15 cellular contexts compared by ENCODE assay signal in genomic region chr10:85311599-85312337, GRCh38.
DNase-seq lines count a peak whose midpoint lies in the region; ATAC-seq and TF ChIP-seq lines count a peak whose summit lies in the region.
"Had no signal": no experiment of that assay in that cellular context is flagged by ENCODE, and none has a peak within 500 bp of the region (broad histone marks: within the 10 kb centered on the region; RNA-seq: fewer than 3 reads in every experiment).

No MANE protein-coding gene starts in this region.

- peak; percentile 6 for TF ChIP-seq CTCF in MCF 10A (IDR thresholded peaks at IDR 0.05; ENCODE audit: unreplicated experiment)
- TF ChIP-seq CTCF in mammary epithelial cell (conservative IDR thresholded peaks at IDR 0.05 in 1 of 2, IDR thresholded peaks at IDR 0.05 in 1 of 2; ENCODE audit: extremely low read depth in 1 of 2, insufficient read depth in 1 of 2, low read depth in 1 of 2, low read length in 2 of 2): no peak
- no peak for TF ChIP-seq CTCF in VCaP (conservative IDR thresholded peaks at IDR 0.05)
- TF ChIP-seq CTCF in upper lobe of right lung (IDR thresholded peaks at IDR 0.05): no peak

- H3K4me3 ChIP-seq in mammary epithelial cell (replicated peaks in 1 of 3; ENCODE audit: insufficient read depth in 1 of 3, low read depth in 2 of 3, low read length in 3 of 3) (no peak overlapping the region), mesendoderm (ENCODE audit: low read length) (no peak overlapping the region), upper lobe of right lung (no peak overlapping the region)
- H3K4me3 ChIP-seq: BLaER1 treated with 17β-estradiol and CSF1 and Interleukin-3, amounts not matched to agents 10 nM and 100 nM had no signal

- no peak overlapping the region for H3K9ac ChIP-seq in mammary epithelial cell (ENCODE audit: insufficient read depth, low read length)
- no peak overlapping the region for H3K9ac ChIP-seq in mesendoderm (ENCODE audit: low read length)
- H3K9ac ChIP-seq: BLaER1 treated with 17β-estradiol and CSF1 and Interleukin-3, amounts not matched to agents 10 nM and 100 nM had no signal

- H4K5ac ChIP-seq in mesendoderm (ENCODE audit: low read length): no peak overlapping the region

- peak; percentile 91 for ATAC-seq in upper lobe of right lung

- no peaks in the 10 kb centered on the region for H3K36me3 Mint-ChIP-seq in MCF 10A (ENCODE audit: insufficient read depth, unreplicated experiment)
- H3K36me3 Mint-ChIP-seq: CD4-positive, CD25-positive, alpha-beta regulatory T cell had no signal

- no peak overlapping the region for H3K4me3 Mint-ChIP-seq in MCF 10A (ENCODE audit: unreplicated experiment)
- H3K4me3 Mint-ChIP-seq: CD4-positive, CD25-positive, alpha-beta regulatory T cell had no signal

- no peak overlapping the region for H2BK120ac ChIP-seq in mesendoderm (ENCODE audit: low read depth, low read length)

- DNase-seq in MCF 10A (ENCODE audit: unreplicated experiment) (no peak), mammary epithelial cell (no peak), mesendoderm (no peak), upper lobe of right lung (no peak), iPS-NIHi11 (ENCODE audit: low spot score) (no peak), head of caudate nucleus (no peak), cardiac septum (ENCODE audit: low spot score) (no peak)
- DNase-seq: ACHN; CD4-positive, CD25-positive, alpha-beta regulatory T cell; DND-41; GDM1; HCEC 1CT; IMR-90 had no signal

- H3K23ac ChIP-seq in mesendoderm (ENCODE audit: low read length): no peak overlapping the region

- H3K4ac ChIP-seq in mesendoderm (ENCODE audit: low read depth, low read length): no peak overlapping the region

- H3K4me1 ChIP-seq in mammary epithelial cell (ENCODE audit: insufficient read depth, low read length) (no peaks in the 10 kb centered on the region), mesendoderm (ENCODE audit: control insufficient read depth, low read depth, low read length) (no peaks in the 10 kb centered on the region), upper lobe of right lung (no peaks in the 10 kb centered on the region)
- H3K4me1 ChIP-seq: BLaER1 treated with 17β-estradiol and CSF1 and Interleukin-3, amounts not matched to agents 10 nM and 100 nM had no signal

- no peaks in the 10 kb centered on the region for H3K27me3 Mint-ChIP-seq in MCF 10A (ENCODE audit: insufficient read depth, unreplicated experiment)
- H3K27me3 Mint-ChIP-seq: CD4-positive, CD25-positive, alpha-beta regulatory T cell had no signal

- no peaks in the 10 kb centered on the region for H3K79me1 ChIP-seq in mesendoderm (ENCODE audit: low read length)

- intact Hi-C loops in MCF 10A (cut with micrococcal nuclease): no loop called here
- intact Hi-C loops in mammary epithelial cell (cut with micrococcal nuclease): no loop called here
- intact Hi-C loops in upper lobe of right lung (cut with DNase I): no loop called here
- intact Hi-C loops in head of caudate nucleus (cut with DNase I): no loop called here
- intact Hi-C loops in cardiac septum (cut with DNase I): no loop called here

- POLR2A ChIA-PET in MCF 10A (lab: Yijun Ruan, JAX): no interaction called here

- H3K79me2 ChIP-seq in mammary epithelial cell (ENCODE audit: insufficient read depth, low read length): no peaks in the 10 kb centered on the region
- no peaks in the 10 kb centered on the region for H3K79me2 ChIP-seq in mesendoderm (ENCODE audit: control insufficient read depth, insufficient read depth, low read length)

- CTCF ChIA-PET in MCF 10A (lab: Yijun Ruan, JAX): interaction anchor here (0.5 kb wide), 1 partner anchor 64 kb away, joined by 3 read pairs; no protein-coding TSS in a partner anchor
- CTCF ChIA-PET in mammary epithelial cell (lab: Charles Lee; ENCODE audit: low non-redundant PET): no interaction called here

- H3K27ac Mint-ChIP-seq in MCF 10A (ENCODE audit: low read depth, unreplicated experiment): no peak overlapping the region
- H3K27ac Mint-ChIP-seq: CD4-positive, CD25-positive, alpha-beta regulatory T cell had no signal

- in situ Hi-C loops in mammary epithelial cell (cut with MboI; ENCODE audit: low sequenced_read_pairs in 2 of 2): no loop called here

- no peak overlapping the region for H2AFZ ChIP-seq in mammary epithelial cell (ENCODE audit: low read depth, low read length)

- H3K27me3 ChIP-seq in mammary epithelial cell (ENCODE audit: insufficient read depth, low read length) (no peaks in the 10 kb centered on the region), mesendoderm (ENCODE audit: insufficient read depth, low read length, poor library complexity) (no peaks in the 10 kb centered on the region), upper lobe of right lung (no peaks in the 10 kb centered on the region)
- H3K27me3 ChIP-seq: BLaER1 treated with 17β-estradiol and CSF1 and Interleukin-3, amounts not matched to agents 10 nM and 100 nM had no signal

- H3K36me3 ChIP-seq in mammary epithelial cell (ENCODE audit: insufficient read depth, low read length) (no peaks in the 10 kb centered on the region), mesendoderm (ENCODE audit: control insufficient read depth, insufficient read depth, low read length) (no peaks in the 10 kb centered on the region), upper lobe of right lung (no peaks in the 10 kb centered on the region)
- H3K36me3 ChIP-seq: BLaER1 treated with 17β-estradiol and CSF1 and Interleukin-3, amounts not matched to agents 10 nM and 100 nM had no signal

- H3K9me3 Mint-ChIP-seq in MCF 10A (ENCODE audit: unreplicated experiment): peaks cover 18% of the 10 kb centered on the region

- 16% methylated on average over 2 of the region's 2 CpGs for WGBS in mammary epithelial cell (ENCODE audit: low coverage, missing lambda C conversion rate)
- WGBS in mesendoderm (ENCODE audit: extremely low coverage, insufficient coverage, low lambda C conversion rate): no CpG with 5 or more reads among the region's 2 CpGs

- H2BK15ac ChIP-seq in mesendoderm (replicated peaks; ENCODE audit: low read depth): no peak overlapping the region

- dilution Hi-C loops in mammary epithelial cell (cut with HindIII; ENCODE audit: low sequenced_read_pairs): no loop called here

- H3K27ac ChIP-seq in mammary epithelial cell (ENCODE audit: insufficient read depth, low read depth, low read length) (no peak overlapping the region), VCaP (peak overlapping the region; percentile 44), mesendoderm (ENCODE audit: low read depth, low read length) (no peak overlapping the region), upper lobe of right lung (peak overlapping the region; percentile 34)
- H3K27ac ChIP-seq: BLaER1 treated with 17β-estradiol and CSF1 and Interleukin-3, amounts not matched to agents 10 nM and 100 nM had no signal

- H3K9me3 ChIP-seq in mammary epithelial cell (replicated peaks; ENCODE audit: insufficient read depth, low read length): no peaks in the 10 kb centered on the region
- H3K9me3 ChIP-seq in upper lobe of right lung: no peaks in the 10 kb centered on the region
- H3K9me3 ChIP-seq: BLaER1 treated with 17β-estradiol and CSF1 and Interleukin-3, amounts not matched to agents 10 nM and 100 nM had no signal

- peak overlapping the region; percentile 28 for H4K8ac ChIP-seq in mesendoderm (ENCODE audit: low read depth, low read length)

- H3K18ac ChIP-seq in mesendoderm (ENCODE audit: low read length): no peak overlapping the region

- H4K20me1 ChIP-seq in mammary epithelial cell (ENCODE audit: insufficient read depth, low read length): no peaks in the 10 kb centered on the region
- H4K20me1 ChIP-seq: BLaER1 treated with 17β-estradiol and CSF1 and Interleukin-3, amounts not matched to agents 10 nM and 100 nM had no signal

- H3K4me2 ChIP-seq in mammary epithelial cell (ENCODE audit: insufficient read depth, low read depth, low read length) (no peak overlapping the region), mesendoderm (ENCODE audit: low read length) (no peak overlapping the region)
- H3K4me2 ChIP-seq: BLaER1 treated with 17β-estradiol and CSF1 and Interleukin-3, amounts not matched to agents 10 nM and 100 nM had no signal

- H2BK5ac ChIP-seq in mesendoderm (ENCODE audit: low read length): no peak overlapping the region

- H3K4me1 Mint-ChIP-seq in MCF 10A (ENCODE audit: insufficient read depth, unreplicated experiment): no peaks in the 10 kb centered on the region
- H3K4me1 Mint-ChIP-seq: CD4-positive, CD25-positive, alpha-beta regulatory T cell had no signal

- H2AK5ac ChIP-seq in mesendoderm (ENCODE audit: low read length): no peak overlapping the region

- BruUV-seq in MCF 10A (replicated peaks; lab: Mats Ljungman, UMichigan) (no TSS peak), mammary epithelial cell (replicated peaks; lab: Mats Ljungman, UMichigan) (no TSS peak)

- H3K56ac ChIP-seq in mesendoderm (ENCODE audit: low read length): no peak overlapping the region

Comparison
In these comparisons a context has a peak if more than half of its experiments do, and no peak if none do; other contexts are left out.
1. H3K27ac ChIP-seq: peak in VCaP (single experiment) and upper lobe of right lung (single experiment); none in mammary epithelial cell (single experiment) and mesendoderm (single experiment).